In genomic region chr10:78794736-78795455, GRCh38 we compare ENCODE assay signal across 19 cellular contexts.
DNase-seq lines count a peak whose midpoint lies in the region; ATAC-seq lines count a peak whose summit lies in the region.
"Had no signal": no experiment of that assay in that cellular context is flagged by ENCODE, and none has a peak within 500 bp of the region (broad histone marks: within the 10 kb centered on the region; RNA-seq: fewer than 3 reads in every experiment).

No MANE protein-coding gene starts in this region.

- H3K18ac ChIP-seq in mesenchymal stem cell (ENCODE audit: low read depth in 1 of 2, low read length in 2 of 2), result no peak overlapping the region

- no peak overlapping the region for H3K27ac ChIP-seq in mesenchymal stem cell (ENCODE audit: low read length, poor library complexity, severe bottlenecking)
- H3K27ac ChIP-seq: HL-60 had no signal

- no peak overlapping the region for H2AFZ ChIP-seq in mesenchymal stem cell (ENCODE audit: low read depth, low read length)
- H2AFZ ChIP-seq: GM23338 had no signal

- no peak overlapping the region for H2AK5ac ChIP-seq in mesenchymal stem cell (ENCODE audit: low read length, severe bottlenecking)

- H4K8ac ChIP-seq in mesenchymal stem cell (ENCODE audit: low read length), result no peak overlapping the region

- no peak overlapping the region for H3K9ac ChIP-seq in mesenchymal stem cell (ENCODE audit: low read length)

- no peak overlapping the region for H2BK120ac ChIP-seq in mesenchymal stem cell (ENCODE audit: low read depth, low read length)

- H2BK5ac ChIP-seq in mesenchymal stem cell (ENCODE audit: low read depth, low read length, poor library complexity, severe bottlenecking), result no peak overlapping the region

- ATAC-seq in GM19324 (IDR thresholded peaks at IDR 0.05; ENCODE audit: low FRiP score, unreplicated experiment), result no peak
- no peak for ATAC-seq in GM18861 (IDR thresholded peaks at IDR 0.05; ENCODE audit: unreplicated experiment)
- ATAC-seq: GM12878, GM23338 had no signal

- H2BK12ac ChIP-seq in mesenchymal stem cell (ENCODE audit: low read length in 2 of 2), result no peak overlapping the region

- DNase-seq in NCI-H446 treated with DMSO at 0.1 percent for 48 hours (lab: John Stamatoyannopoulos, UW) (peak; percentile 33), mesenchymal stem cell (no peak), pons (ENCODE audit: low spot score) (peak; percentile 27), NCI-H2081 treated with DMSO at 0.1 percent for 48 hours (lab: John Stamatoyannopoulos, UW) (no peak)
- DNase-seq: BE2C; C1 segment of cervical spinal cord; CD4-positive, CD25-positive, alpha-beta regulatory T cell; CD8-positive, alpha-beta memory T cell; COR-L47; DMS 273 treated with DMSO at 0.1 percent for 48 hours; DMS53; DND-41; EL; HCEC 1CT had no signal

- H3K27me3 ChIP-seq in mesenchymal stem cell (ENCODE audit: control insufficient read depth in 1 of 2, insufficient read depth in 1 of 2, low read length in 2 of 2), result peaks cover 0 to 22% of the 10 kb centered on the region in 2 experiments
- H3K27me3 ChIP-seq: BE2C had no signal

- no peaks in the 10 kb centered on the region for H3K36me3 ChIP-seq in mesenchymal stem cell (ENCODE audit: control insufficient read depth in 1 of 2, insufficient read depth in 2 of 2, low read depth in 1 of 2, low read length in 2 of 2)
- H3K36me3 ChIP-seq: BE2C had no signal

- H3K14ac ChIP-seq in mesenchymal stem cell (ENCODE audit: low read length in 2 of 2), result no peak overlapping the region

- no peaks in the 10 kb centered on the region for H3K79me1 ChIP-seq in mesenchymal stem cell (replicated peaks; ENCODE audit: low read length, poor library complexity, severe bottlenecking)

- H3K4ac ChIP-seq in mesenchymal stem cell (ENCODE audit: low read depth in 1 of 2, low read length in 2 of 2), result no peak overlapping the region

- no peaks in the 10 kb centered on the region for H3K4me1 ChIP-seq in mesenchymal stem cell (ENCODE audit: control insufficient read depth, insufficient read depth, low read depth, low read length)
- H3K4me1 ChIP-seq: BE2C had no signal

- H3K23ac ChIP-seq in mesenchymal stem cell (ENCODE audit: low read length in 2 of 2), result no peak overlapping the region

- 80% methylated on average over 6 of the region's 7 CpGs for WGBS in mesenchymal stem cell

- no peak overlapping the region for H3K4me3 ChIP-seq in mesenchymal stem cell (ENCODE audit: insufficient read depth in 1 of 2, low read depth in 1 of 2, low read length in 2 of 2)
- H3K4me3 ChIP-seq: GM12878, GM23338 had no signal

- peaks cover 8% of the 10 kb centered on the region for H3K9me3 ChIP-seq in mesenchymal stem cell (ENCODE audit: control insufficient read depth, low read length)

- H2BK15ac ChIP-seq in mesenchymal stem cell (ENCODE audit: low read depth, poor library complexity, severe bottlenecking), result no peak overlapping the region

- H4K91ac ChIP-seq in mesenchymal stem cell (ENCODE audit: low read length), result peak overlapping the region; percentile 28

- no peak overlapping the region for H3K4me2 ChIP-seq in mesenchymal stem cell (ENCODE audit: low read length, poor library complexity, severe bottlenecking)
- H3K4me2 ChIP-seq: GM23338 had no signal

Comparison
In these comparisons a context has a peak if more than half of its experiments do, and no peak if none do; other contexts are left out.
1. DNase-seq: peak in NCI-H446 treated with DMSO at 0.1 percent for 48 hours (single experiment) and pons (single experiment); none in mesenchymal stem cell (single experiment) and NCI-H2081 treated with DMSO at 0.1 percent for 48 hours (single experiment).